In genomic region chr12:105107497-105108371, GRCh38 we compare ENCODE assay signal across 8 cellular contexts. TPM values are rescaled to one million over a fixed set of nuclear protein-coding genes. Genes with fewer than 3 reads are reported as not detected.
DNase-seq lines count a peak whose midpoint lies in the region; ATAC-seq and TF ChIP-seq lines count a peak whose summit lies in the region.

Gene WASHC4 (plus strand): TSS chr12:105107731. CDS start chr12:105107801, 70 bp downstream.

- H3K27me3 ChIP-seq in heart right ventricle (peaks cover 0 to 17% (median 0%) of the 10 kb centered on the region in 7 donors), upper lobe of right lung (no peaks in the 10 kb centered on the region)

- peak within 1 kb of the TSS; percentile 95 for H3K4me3 Mint-ChIP-seq in progenitor cell of endocrine pancreas (ENCODE audit: low read depth)

- H3K36me3 ChIP-seq in heart right ventricle, result peaks cover 0 to 17% (median 4%) of the 10 kb centered on the region in 9 donors
- H3K36me3 ChIP-seq in upper lobe of right lung, result peaks cover 10% of the 10 kb centered on the region

- H3K9me3 ChIP-seq in heart right ventricle (no peaks in the 10 kb centered on the region), upper lobe of right lung (no peaks in the 10 kb centered on the region)

- no peak for TF ChIP-seq CTCF in heart right ventricle (IDR thresholded peaks at IDR 0.05)
- no peak for TF ChIP-seq CTCF in progenitor cell of endocrine pancreas (IDR thresholded peaks at IDR 0.05; ENCODE audit: unreplicated experiment)
- no peak for TF ChIP-seq CTCF in upper lobe of right lung (IDR thresholded peaks at IDR 0.05)

- ATAC-seq in HG02884 (IDR thresholded peaks at IDR 0.05; ENCODE audit: unreplicated experiment) (peak; percentile 85), heart right ventricle (peak; percentile 99 to 100 (median 99)), upper lobe of right lung (peak; percentile 99)

- peak within 1 kb of the TSS; percentile 97 for H3K27ac Mint-ChIP-seq in progenitor cell of endocrine pancreas

- no peaks in the 10 kb centered on the region for H3K27me3 Mint-ChIP-seq in progenitor cell of endocrine pancreas

- H3K4me1 ChIP-seq in heart right ventricle (peaks cover 0 to 53% (median 42%) of the 10 kb centered on the region in 9 donors), upper lobe of right lung (peaks cover 31% of the 10 kb centered on the region)

- H3K9me3 Mint-ChIP-seq in progenitor cell of endocrine pancreas (ENCODE audit: low read depth), result peaks cover 3% of the 10 kb centered on the region

- H3K4me1 Mint-ChIP-seq in progenitor cell of endocrine pancreas (ENCODE audit: low read depth), result peaks cover 25% of the 10 kb centered on the region

- DNase-seq in NCI-H1694 (lab: John Stamatoyannopoulos, UW) (peak; percentile 39), amniotic epithelial cell (ENCODE audit: low read depth) (peak; percentile 79), heart right ventricle (peak; percentile 95 to 96), progenitor cell of endocrine pancreas (ENCODE audit: low spot score, unreplicated experiment) (peak; percentile 85), upper lobe of right lung (peak; percentile 98)

- intact Hi-C loops in T-helper 1 cell treated with Interleukin-12 subunit alpha and Interleukin-12 subunit beta and Interleukin-4 antibody, amounts not matched to agents 30 ng/mL and 1 ng/mL, for 36 hours (cut with micrococcal nuclease), result loop anchor here (1.0 to 5.0 kb wide), 19 partner anchors 23 to 1667 kb away; partner anchors contain the start of genes ALDH1L2, APPL2, C12orf75 and CHST11
- intact Hi-C loops in heart right ventricle (cut with DNase I) (no loop called here), upper lobe of right lung (cut with DNase I) (no loop called here)

- H3K27ac ChIP-seq in heart right ventricle, result peak within 1 kb of the TSS; percentile 89 to 99 (median 96)
- peak within 1 kb of the TSS; percentile 98 for H3K27ac ChIP-seq in upper lobe of right lung

- peaks cover 7% of the 10 kb centered on the region for H3K36me3 Mint-ChIP-seq in progenitor cell of endocrine pancreas (ENCODE audit: insufficient read depth)

- WGBS in heart right ventricle, 2 donors, result 0% methylated on average over 85 of the region's 85 CpGs

- TF ChIP-seq POLR2A in GM15510 (IDR thresholded peaks at IDR 0.05; ENCODE audit: borderline replicate concordance, extremely low read depth, insufficient read length), result peak; percentile 99

- H3K4me3 ChIP-seq in heart right ventricle (peak within 1 kb of the TSS; percentile 73 to 94 (median 82)), upper lobe of right lung (peak within 1 kb of the TSS; percentile 90)

RNA-seq across cellular contexts. Expression of gene WASHC4, which starts in this region (rescaled TPM):
- total RNA-seq in T-helper 1 cell treated with Interleukin-12 subunit alpha and Interleukin-12 subunit beta and Interleukin-4 antibody, amounts not matched to agents 30 ng/mL and 1 ng/mL, for 36 hours, result 52.8 and 58.7 TPM in 2 replicates
- total RNA-seq in heart right ventricle, result 10 to 100 TPM; 18.5 to 31.8 (median 25.3) TPM
- 10 to 100 TPM in 1 of 2 donors, 1 to 10 TPM in 1; 7.2 to 16.2 TPM for polyA plus RNA-seq in heart right ventricle
- total RNA-seq in progenitor cell of endocrine pancreas, result 50.1 and 52.7 TPM in 2 replicates
- 66.7 TPM for total RNA-seq in upper lobe of right lung

Comparison
In these comparisons a context has a peak if more than half of its experiments do, and no peak if none do; other contexts are left out.
1. Peak in every context shown above with its lines: DNase-seq, ATAC-seq, H3K4me3 ChIP-seq and H3K27ac ChIP-seq.
2. DNase-seq: peak in every context shown above with its lines; median percentile 98 in upper lobe of right lung; 96 in heart right ventricle; 85 in progenitor cell of endocrine pancreas; 79 in amniotic epithelial cell; 39 in NCI-H1694.